In the genomic region with DNA sequence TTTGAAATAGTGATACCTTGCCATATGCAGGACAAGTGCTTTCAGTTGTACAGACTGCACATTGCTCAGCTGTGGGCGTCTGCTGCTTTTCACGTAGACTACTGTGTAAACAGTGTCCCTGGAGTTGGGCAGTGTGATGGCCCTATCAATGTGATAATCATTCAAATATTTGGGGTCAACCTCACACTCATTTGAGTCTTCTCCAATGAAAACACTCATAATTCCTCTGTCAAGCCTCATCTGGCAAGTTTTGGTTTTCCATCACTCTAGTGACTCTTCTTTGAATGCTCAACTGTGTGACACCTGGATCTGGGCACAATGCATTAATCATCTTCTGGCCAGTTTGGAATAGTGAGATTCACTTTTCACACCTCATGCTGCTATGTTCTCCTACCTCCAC, we compare ENCODE assay signal across 13 cellular contexts.
DNase-seq lines count a peak whose midpoint lies in the region; ATAC-seq lines count a peak whose summit lies in the region.
"Had no signal": no experiment of that assay in that cellular context is flagged by ENCODE, and none has a peak within 500 bp of the region (broad histone marks: within the 10 kb centered on the region; RNA-seq: fewer than 3 reads in every experiment).

No MANE protein-coding gene starts in this region.

- intact Hi-C loops in head of caudate nucleus (cut with DNase I): no loop called here

- DNase-seq in COR-L47 (lab: John Stamatoyannopoulos, UW) (peak; percentile 24), NCI-H1092 (lab: John Stamatoyannopoulos, UW) (peak; percentile 30), SHP77 (lab: John Stamatoyannopoulos, UW) (peak; percentile 88 to 92), iris pigment epithelial cell (ENCODE audit: low read depth) (peak; percentile 51), cerebellar cortex (ENCODE audit: low spot score) (no peak), head of caudate nucleus (no peak), cerebellum (ENCODE audit: low spot score) (no peak)
- DNase-seq: adrenal gland, AML-193, endodermal cell, SIG-M5, upper lobe of right lung had no signal

- no peak for ATAC-seq in GM21737 (IDR thresholded peaks at IDR 0.05; ENCODE audit: unreplicated experiment)
- ATAC-seq: upper lobe of right lung had no signal

Comparison
In these comparisons a context has a peak if more than half of its experiments do, and no peak if none do; other contexts are left out.
1. DNase-seq: peak in COR-L47 (single experiment), NCI-H1092 (single experiment), SHP77 (2 of 2) and iris pigment epithelial cell (single experiment); none in cerebellar cortex (single experiment), head of caudate nucleus (0 of 42) and cerebellum (single experiment).